ENCODE assay signal across 37 cellular contexts in genomic region chr20:12764053-12764452, GRCh38.
"Had no signal": no experiment of that assay in that cellular context is flagged by ENCODE, and none has a peak within 500 bp of the region (broad histone marks: within the 10 kb centered on the region; RNA-seq: fewer than 3 reads in every experiment).

No MANE protein-coding gene starts in this region.

- H3K4me3 Mint-ChIP-seq: activated B cell treated with CpG ODN at 0.5 μM for 24 hours; activated CD4-positive, alpha-beta memory T cell treated with anti-CD3 and anti-CD28 coated beads for 36 hours; activated naive CD4-positive, alpha-beta T cell treated with anti-CD3 and anti-CD28 coated beads for 36 hours; activated T-cell treated with anti-CD3 and anti-CD28 coated beads, Interleukin-2, amount 50 U/mL, for 4 hours; activated T-helper 1 cell treated with anti-CD3 and anti-CD28 coated beads, Interleukin-12 subunit alpha, Interleukin-12 subunit beta, Interleukin-2, Interleukin-4 antibody, amounts not matched to agents 30 ng/mL and 10 ng/mL and 1 ng/mL, durations not matched to agents 14 hours and 24 hours and 36 hours; T-helper 1 cell treated with Interleukin-12 subunit alpha and Interleukin-12 subunit beta and Interleukin-4 antibody, amounts not matched to agents 30 μg/mL and 1 μg/mL, for 36 hours; T-helper 2 cell treated with Interferon-gamma antibody and Interleukin-4, amounts not matched to agents 5 μg/mL and 100 μg/mL, for 36 hours had no signal

- H3K4me1 ChIP-seq: adrenal gland, body of pancreas, breast epithelium, Peyer's patch, SJSA1 had no signal

- H3K36me3 Mint-ChIP-seq: activated CD4-positive, alpha-beta memory T cell treated with anti-CD3 and anti-CD28 coated beads for 36 hours; activated naive CD4-positive, alpha-beta T cell treated with anti-CD3 and anti-CD28 coated beads, Interleukin-2, amount 50 U/mL, for 72 hours had no signal

- H3K9ac ChIP-seq: SK-N-SH had no signal

- H3K4me3 ChIP-seq: adrenal gland, body of pancreas, breast epithelium, Peyer's patch, SJSA1 had no signal

- H3K4me2 ChIP-seq: SK-N-SH had no signal

- FAIRE-seq: astrocyte, TTC549 had no signal

- H3K27ac Mint-ChIP-seq: activated B cell treated with CpG ODN at 0.5 μM for 24 hours; activated CD4-positive, alpha-beta memory T cell treated with anti-CD3 and anti-CD28 coated beads for 36 hours; activated naive CD4-positive, alpha-beta T cell treated with anti-CD3 and anti-CD28 coated beads for 36 hours; activated naive CD4-positive, alpha-beta T cell treated with anti-CD3 and anti-CD28 coated beads, Interleukin-2, amount 50 U/mL, for 72 hours; activated T-helper 1 cell treated with anti-CD3 and anti-CD28 coated beads, Interleukin-12 subunit alpha, Interleukin-12 subunit beta, Interleukin-2, Interleukin-4 antibody, amounts not matched to agents 30 ng/mL and 10 ng/mL and 1 ng/mL, durations not matched to agents 14 hours and 24 hours and 36 hours; T-helper 1 cell treated with Interleukin-12 subunit alpha and Interleukin-12 subunit beta and Interleukin-4 antibody, amounts not matched to agents 30 μg/mL and 1 μg/mL, for 36 hours; T-helper 2 cell treated with Interferon-gamma antibody and Interleukin-4, amounts not matched to agents 5 μg/mL and 100 μg/mL, for 36 hours had no signal

- H3K9me3 ChIP-seq: adrenal gland, body of pancreas, breast epithelium, Peyer's patch, SK-N-SH had no signal

- H3K27me3 ChIP-seq: adrenal gland, body of pancreas, breast epithelium, Peyer's patch, SJSA1 had no signal

- H3K4me1 Mint-ChIP-seq: activated B cell treated with CpG ODN at 0.5 μM for 24 hours had no signal

- ATAC-seq: activated naive CD4-positive, alpha-beta T cell treated with anti-CD3 and anti-CD28 coated beads, Interleukin-2, amount 50 U/mL, for 72 hours; activated T-cell treated with anti-CD3 and anti-CD28 coated beads, Interleukin-2, amount 50 U/mL, for 4 hours; body of pancreas had no signal

- H3K9me3 Mint-ChIP-seq: activated B cell treated with CpG ODN at 0.5 μM for 24 hours; activated CD4-positive, alpha-beta memory T cell treated with anti-CD3 and anti-CD28 coated beads for 36 hours; activated naive CD4-positive, alpha-beta T cell treated with anti-CD3 and anti-CD28 coated beads for 36 hours; activated T-helper 1 cell treated with anti-CD3 and anti-CD28 coated beads, Interleukin-12 subunit alpha, Interleukin-12 subunit beta, Interleukin-2, Interleukin-4 antibody, amounts not matched to agents 30 ng/mL and 10 ng/mL and 1 ng/mL, durations not matched to agents 14 hours and 24 hours and 36 hours; T-helper 1 cell treated with Interleukin-12 subunit alpha and Interleukin-12 subunit beta and Interleukin-4 antibody, amounts not matched to agents 30 μg/mL and 1 μg/mL, for 36 hours; T-helper 2 cell treated with Interferon-gamma antibody and Interleukin-4, amounts not matched to agents 5 μg/mL and 100 μg/mL, for 36 hours had no signal

- DNase-seq: activated B cell treated with CpG ODN at 0.5 μM for 24 hours; activated CD4-positive, alpha-beta memory T cell treated with anti-CD3 and anti-CD28 coated beads for 36 hours; activated CD4-positive, alpha-beta T cell treated with anti-CD3 and anti-CD28 coated beads for 4 hours; activated CD4-positive, alpha-beta T cell treated with anti-CD3 and anti-CD28 coated beads, Interleukin-2, amount 50 U/mL, for 1 hour; activated CD4-positive, CD25-positive, alpha-beta regulatory T cell treated with anti-CD3 and anti-CD28 coated beads, Interleukin-2, amount 50 U/mL, for 72 hours; activated CD8-positive, alpha-beta memory T cell treated with anti-CD3 and anti-CD28 coated beads, Interleukin-2, amount 50 U/mL, for 4 hours; activated gamma-delta T cell treated with Interleukin-2 at 50 U/mL for 16 hours; activated naive CD4-positive, alpha-beta T cell treated with anti-CD3 and anti-CD28 coated beads for 36 hours; activated T-cell treated with anti-CD3 and anti-CD28 coated beads for 4 hours; activated T-cell treated with anti-CD3 and anti-CD28 coated beads, Interleukin-2, amount 50 U/mL, for 4 hours; adrenal gland; body of pancreas; Kasumi-1; MM.1S; NCI-H1092 treated with DMSO at 0.1 percent for 48 hours; NCI-H1417; NCI-H146; NCI-H187; NCI-H2029 treated with DMSO at 0.1 percent for 48 hours; NCI-H2107; NCI-H2171; NCI-H510A; NCI-H526; NCI-H748 treated with DMSO at 0.1 percent for 48 hours; OCI-M1; Peyer's patch; RPMI8226; SHP77 treated with DMSO at 0.1 percent for 48 hours; SK-N-SH had no signal

- H3K36me3 ChIP-seq: adrenal gland, breast epithelium, Peyer's patch, SJSA1 had no signal

- H3K27me3 Mint-ChIP-seq: activated B cell treated with CpG ODN at 0.5 μM for 24 hours; activated CD4-positive, alpha-beta memory T cell treated with anti-CD3 and anti-CD28 coated beads for 36 hours had no signal

- H3K27ac ChIP-seq: adrenal gland, body of pancreas, breast epithelium, Peyer's patch, SJSA1 had no signal
